14 cellular contexts compared by ENCODE assay signal in the genomic region with DNA sequence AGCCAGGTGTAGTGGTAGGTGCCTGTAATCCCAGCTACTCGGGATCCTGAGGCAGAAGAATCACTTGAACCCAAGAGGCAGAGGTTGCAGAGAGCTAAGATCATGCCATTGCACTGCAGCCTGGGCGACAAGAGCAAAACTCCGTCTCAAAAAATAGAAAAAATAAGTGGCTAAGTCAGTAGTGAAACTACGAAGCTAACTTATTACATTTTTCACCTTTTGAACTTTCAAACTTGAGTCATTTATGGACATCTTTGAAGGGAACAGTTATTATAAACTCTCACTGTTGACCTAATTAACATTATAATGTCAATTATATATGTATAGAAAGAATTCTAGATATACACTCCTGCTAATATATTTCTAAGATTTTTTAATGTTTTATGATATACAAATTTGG.
DNase-seq lines count a peak whose midpoint lies in the region; ATAC-seq and TF ChIP-seq lines count a peak whose summit lies in the region.
"Had no signal": no experiment of that assay in that cellular context is flagged by ENCODE, and none has a peak within 500 bp of the region (broad histone marks: within the 10 kb centered on the region; RNA-seq: fewer than 3 reads in every experiment).

No MANE protein-coding gene starts in this region.

- peak; percentile 60 for ATAC-seq in GM18870 (IDR thresholded peaks at IDR 0.05; ENCODE audit: unreplicated experiment)
- peak; percentile 53 for ATAC-seq in HG02885 (IDR thresholded peaks at IDR 0.05; ENCODE audit: poor library complexity, unreplicated experiment)
- peak; percentile 39 for ATAC-seq in HG03460 (IDR thresholded peaks at IDR 0.05; ENCODE audit: unreplicated experiment)
- no peak for ATAC-seq in stimulated activated naive CD8-positive, alpha-beta T cell treated with anti-CD3 and anti-CD28 coated beads, Interleukin-15, amount 100 ng/mL, for 72 hours
- ATAC-seq: CD8-positive, alpha-beta T cell; PC-3 had no signal

- H3K9me3 ChIP-seq in SJCRH30 (replicated peaks) = peaks cover 3% of the 10 kb centered on the region; the same call in 1 of the 2 replicates

- no peaks in the 10 kb centered on the region for H3K27me3 Mint-ChIP-seq in endothelial cell (ENCODE audit: unreplicated experiment)
- no peaks in the 10 kb centered on the region for H3K27me3 Mint-ChIP-seq in stimulated activated naive CD8-positive, alpha-beta T cell treated with anti-CD3 and anti-CD28 coated beads, Interleukin-15, amount 100 ng/mL, for 72 hours

- H3K9me3 Mint-ChIP-seq in endothelial cell (ENCODE audit: unreplicated experiment) = peaks cover 3% of the 10 kb centered on the region
- peaks cover 0 to 4% of the 10 kb centered on the region in 2 donors for H3K9me3 Mint-ChIP-seq in stimulated activated naive CD8-positive, alpha-beta T cell treated with anti-CD3 and anti-CD28 coated beads, Interleukin-15, amount 100 ng/mL, for 72 hours
- H3K9me3 Mint-ChIP-seq: CD8-positive, alpha-beta T cell had no signal

- no peak overlapping the region for H3K4me3 Mint-ChIP-seq in endothelial cell (ENCODE audit: unreplicated experiment)
- no peak overlapping the region for H3K4me3 Mint-ChIP-seq in stimulated activated naive CD8-positive, alpha-beta T cell treated with anti-CD3 and anti-CD28 coated beads, Interleukin-15, amount 100 ng/mL, for 72 hours
- H3K4me3 Mint-ChIP-seq: CD8-positive, alpha-beta T cell had no signal

- H3K27me3 ChIP-seq in SJCRH30 = no peaks in the 10 kb centered on the region; the same call in 1 of the 2 replicates

- no peak for DNase-seq in endothelial cell (ENCODE audit: low spot score)
- no peak for DNase-seq in SJCRH30
- DNase-seq in stimulated activated naive CD8-positive, alpha-beta T cell treated with anti-CD3 and anti-CD28 coated beads, Interleukin-15, amount 100 ng/mL, for 72 hours = no peak
- DNase-seq in SK-N-DZ (ENCODE audit: low spot score) = no peak
- DNase-seq: CD8-positive, alpha-beta T cell; GF-D8; NCI-H1092; NCI-H1694; NCI-H446; PC-3; T-helper 9 cell had no signal

- H3K36me3 ChIP-seq in SJCRH30 = no peaks in the 10 kb centered on the region

- H3K27ac Mint-ChIP-seq in endothelial cell (ENCODE audit: unreplicated experiment) = no peak overlapping the region
- no peak overlapping the region for H3K27ac Mint-ChIP-seq in stimulated activated naive CD8-positive, alpha-beta T cell treated with anti-CD3 and anti-CD28 coated beads, Interleukin-15, amount 100 ng/mL, for 72 hours
- H3K27ac Mint-ChIP-seq: CD8-positive, alpha-beta T cell had no signal

- no peak overlapping the region for H3K4me3 ChIP-seq in SJCRH30

- no peak overlapping the region for H3K27ac ChIP-seq in SJCRH30

- no peak for TF ChIP-seq CTCF in endothelial cell (IDR thresholded peaks at IDR 0.05; ENCODE audit: unreplicated experiment)

- H3K36me3 Mint-ChIP-seq in endothelial cell (ENCODE audit: low read depth, unreplicated experiment) = no peaks in the 10 kb centered on the region
- H3K36me3 Mint-ChIP-seq: CD8-positive, alpha-beta T cell had no signal

- H3K4me1 Mint-ChIP-seq in endothelial cell (ENCODE audit: unreplicated experiment) = no peaks in the 10 kb centered on the region
- H3K4me1 Mint-ChIP-seq in stimulated activated naive CD8-positive, alpha-beta T cell treated with anti-CD3 and anti-CD28 coated beads, Interleukin-15, amount 100 ng/mL, for 72 hours = no peaks in the 10 kb centered on the region

- no peaks in the 10 kb centered on the region for H3K4me1 ChIP-seq in SJCRH30
